8 cellular contexts compared by ENCODE assay signal in genomic region chr2:117814417-117815264, GRCh38. TPM values are rescaled to one million over a fixed set of nuclear protein-coding genes. Genes with fewer than 3 reads are reported as not detected.
DNase-seq lines count a peak whose midpoint lies in the region; ATAC-seq and TF ChIP-seq lines count a peak whose summit lies in the region.

TSS of gene DDX18 (plus strand) at chr2:117814691. CDS start at chr2:117814778, 87 bp downstream.

- H3K27ac Mint-ChIP-seq in natural killer cell treated with Interleukin-12 subunit alpha and Interleukin-12 subunit beta and Interleukin-15 and Interleukin-18, amount 100 ng/mL, for 72 hours, result peak within 1 kb of the TSS; percentile 99
- peak within 1 kb of the TSS; percentile 94 for H3K27ac Mint-ChIP-seq in stimulated activated naive CD8-positive, alpha-beta T cell treated with anti-CD3 and anti-CD28 coated beads, Interleukin-15, Interleukin-2, amounts not matched to agents 100 ng/mL and 50 ng/mL, for 24 hours

- peaks cover 8% of the 10 kb centered on the region for H3K4me1 ChIP-seq in RWPE2 (ENCODE audit: insufficient read depth, poor library complexity, severe bottlenecking)

- DNase-seq in ELF-1 (ENCODE audit: low read depth, low spot score), result peak; percentile 98
- DNase-seq in GOT3 (lab: John Stamatoyannopoulos, UW), result peak; percentile 90
- peak; percentile 91 for DNase-seq in LNCaP clone FGC (ENCODE audit: low read depth)
- peak; percentile 95 for DNase-seq in RWPE2 (ENCODE audit: low spot score)
- peak; percentile 94 for DNase-seq in activated T-helper 9 cell treated with anti-CD3 and anti-CD28 coated beads, Interleukin-2, amount 50 U/mL, for 16 hours (ENCODE audit: low read depth)
- peak; percentile 99 for DNase-seq in fibroblast of peridontal ligament (ENCODE audit: extremely low read depth)
- peak; percentile 97 for DNase-seq in natural killer cell treated with Interleukin-12 subunit alpha and Interleukin-12 subunit beta and Interleukin-15 and Interleukin-18, amount 100 ng/mL, for 72 hours (ENCODE audit: low spot score)

- peaks cover 26 to 30% of the 10 kb centered on the region in 2 donors for H3K4me1 Mint-ChIP-seq in natural killer cell treated with Interleukin-12 subunit alpha and Interleukin-12 subunit beta and Interleukin-15 and Interleukin-18, amount 100 ng/mL, for 72 hours (ENCODE audit: low read depth in 2 of 2)
- peaks cover 46% of the 10 kb centered on the region for H3K4me1 Mint-ChIP-seq in stimulated activated naive CD8-positive, alpha-beta T cell treated with anti-CD3 and anti-CD28 coated beads, Interleukin-15, Interleukin-2, amounts not matched to agents 100 ng/mL and 50 ng/mL, for 24 hours (ENCODE audit: low read depth)

- H3K36me3 Mint-ChIP-seq in natural killer cell treated with Interleukin-12 subunit alpha and Interleukin-12 subunit beta and Interleukin-15 and Interleukin-18, amount 100 ng/mL, for 72 hours, result peaks cover 23% of the 10 kb centered on the region
- peaks cover 49% of the 10 kb centered on the region for H3K36me3 Mint-ChIP-seq in stimulated activated naive CD8-positive, alpha-beta T cell treated with anti-CD3 and anti-CD28 coated beads, Interleukin-15, Interleukin-2, amounts not matched to agents 100 ng/mL and 50 ng/mL, for 24 hours (ENCODE audit: low read depth)

- H3K36me3 ChIP-seq in RWPE2 (ENCODE audit: low read depth), result peaks cover 42% of the 10 kb centered on the region

- peak; percentile 99 for TF ChIP-seq CTCF in LNCaP clone FGC (IDR thresholded peaks at IDR 0.05; ENCODE audit: control insufficient read depth, extremely low read depth, insufficient read depth)
- TF ChIP-seq CTCF in RWPE2 (IDR thresholded peaks at IDR 0.05; ENCODE audit: poor library complexity, severe bottlenecking), result peak; percentile 99

- H3K27ac ChIP-seq in RWPE2 (ENCODE audit: poor library complexity, severe bottlenecking), result peak within 1 kb of the TSS; percentile 48

- H3K4me3 ChIP-seq in LNCaP clone FGC (ENCODE audit: low read depth, low read length) (peak within 1 kb of the TSS; percentile 96), RWPE2 (ENCODE audit: severe bottlenecking) (peak within 1 kb of the TSS; percentile 79)

- peak; percentile 96 for ATAC-seq in RWPE2 (ENCODE audit: low read depth)
- ATAC-seq in natural killer cell treated with Interleukin-12 subunit alpha and Interleukin-12 subunit beta and Interleukin-15 and Interleukin-18, amount 100 ng/mL, for 72 hours, result peak; percentile 97

- H3K9me3 Mint-ChIP-seq in natural killer cell treated with Interleukin-12 subunit alpha and Interleukin-12 subunit beta and Interleukin-15 and Interleukin-18, amount 100 ng/mL, for 72 hours, result no peaks in the 10 kb centered on the region
- H3K9me3 Mint-ChIP-seq in stimulated activated naive CD8-positive, alpha-beta T cell treated with anti-CD3 and anti-CD28 coated beads, Interleukin-15, Interleukin-2, amounts not matched to agents 100 ng/mL and 50 ng/mL, for 24 hours, result no peaks in the 10 kb centered on the region

- H3K27me3 ChIP-seq in RWPE2 (ENCODE audit: insufficient read depth, poor library complexity, severe bottlenecking), result no peaks in the 10 kb centered on the region

- no peaks in the 10 kb centered on the region for H3K9me3 ChIP-seq in RWPE2 (ENCODE audit: severe bottlenecking)

- H3K4me3 Mint-ChIP-seq in natural killer cell treated with Interleukin-12 subunit alpha and Interleukin-12 subunit beta and Interleukin-15 and Interleukin-18, amount 100 ng/mL, for 72 hours, result peak within 1 kb of the TSS; percentile 98
- peak within 1 kb of the TSS; percentile 86 for H3K4me3 Mint-ChIP-seq in stimulated activated naive CD8-positive, alpha-beta T cell treated with anti-CD3 and anti-CD28 coated beads, Interleukin-15, Interleukin-2, amounts not matched to agents 100 ng/mL and 50 ng/mL, for 24 hours

- H3K27me3 Mint-ChIP-seq in natural killer cell treated with Interleukin-12 subunit alpha and Interleukin-12 subunit beta and Interleukin-15 and Interleukin-18, amount 100 ng/mL, for 72 hours, result peaks cover 0 to 8% of the 10 kb centered on the region in 2 donors
- H3K27me3 Mint-ChIP-seq in stimulated activated naive CD8-positive, alpha-beta T cell treated with anti-CD3 and anti-CD28 coated beads, Interleukin-15, Interleukin-2, amounts not matched to agents 100 ng/mL and 50 ng/mL, for 24 hours, result no peaks in the 10 kb centered on the region

RNA-seq across cellular contexts. Expression of gene DDX18, which starts in this region (rescaled TPM):
- total RNA-seq in natural killer cell treated with Interleukin-12 subunit alpha and Interleukin-12 subunit beta and Interleukin-15 and Interleukin-18, amount 100 ng/mL, for 72 hours, result 10 to 100 TPM; 88.9 to 93.4 TPM

Comparison
In these comparisons a context has a peak if more than half of its experiments do, and no peak if none do; other contexts are left out.
1. Peak in every context shown above with its lines: DNase-seq, ATAC-seq, H3K4me3 ChIP-seq and H3K27ac ChIP-seq.